ENCODE assay signal across 25 cellular contexts in genomic region chr4:11966782-11967181, GRCh38.
DNase-seq lines count a peak whose midpoint lies in the region; ATAC-seq, FAIRE-seq and TF ChIP-seq lines count a peak whose summit lies in the region.
"Had no signal": no experiment of that assay in that cellular context is flagged by ENCODE, and none has a peak within 500 bp of the region (broad histone marks: within the 10 kb centered on the region; RNA-seq: fewer than 3 reads in every experiment).

No MANE protein-coding gene starts in this region.

- no peak overlapping the region for H2BK5ac ChIP-seq in H1 (ENCODE audit: low read depth, low read length)
- H2BK5ac ChIP-seq in neuronal stem cell (ENCODE audit: low read length), result no peak overlapping the region

- no peak overlapping the region for H3K14ac ChIP-seq in H1 (ENCODE audit: insufficient read length)
- H3K14ac ChIP-seq in neuronal stem cell (ENCODE audit: low read length), result peak overlapping the region; percentile 82

- no peak overlapping the region for H4K5ac ChIP-seq in H1 (ENCODE audit: insufficient read length, low read depth, low read length)

- H2BK20ac ChIP-seq in H1 (ENCODE audit: low read length), result no peak overlapping the region

- H3K9me3 ChIP-seq in H1 (ENCODE audit: insufficient read depth in 2 of 2, low read depth in 1 of 2, low read length in 1 of 2) (no peaks in the 10 kb centered on the region), neuronal stem cell (replicated peaks in 1 of 2; ENCODE audit: control insufficient read depth in 2 of 2, insufficient read depth in 1 of 2, low read depth in 1 of 2, low read length in 2 of 2) (no peaks in the 10 kb centered on the region)
- H3K9me3 ChIP-seq: A549; BE2C; BLaER1 treated with 17β-estradiol and CSF1 and Interleukin-3, amounts not matched to agents 10 nM and 100 nM had no signal

- no peaks in the 10 kb centered on the region for H4K20me1 ChIP-seq in H1 (replicated peaks in 1 of 2; ENCODE audit: control insufficient read depth in 1 of 2, insufficient read depth in 2 of 2, low read length in 2 of 2)
- H4K20me1 ChIP-seq: BLaER1 treated with 17β-estradiol and CSF1 and Interleukin-3, amounts not matched to agents 10 nM and 100 nM had no signal

- H3K4me2 ChIP-seq in H1 (ENCODE audit: insufficient read depth in 1 of 2, low read depth in 2 of 2, low read length in 2 of 2) (no peak overlapping the region), neuronal stem cell (ENCODE audit: insufficient read depth, low read length, poor library complexity, severe bottlenecking) (no peak overlapping the region)
- H3K4me2 ChIP-seq: A549; BLaER1 treated with 17β-estradiol and CSF1 and Interleukin-3, amounts not matched to agents 10 nM and 100 nM had no signal

- DNase-seq in NCI-H82 (lab: John Stamatoyannopoulos, UW) (peak; percentile 5), NCI-H82 treated with DMSO at 0.1 percent for 48 hours (lab: John Stamatoyannopoulos, UW; ENCODE audit: unreplicated experiment) (no peak), H1 (ENCODE audit: low read depth in 1 of 2, low spot score in 2 of 2) (no peak), neuronal stem cell (ENCODE audit: low spot score) (no peak), H7 (no peak), chondrocyte (ENCODE audit: low spot score) (no peak)
- DNase-seq: 8988T; ACHN; AML-193; BE2C; CD4-positive, alpha-beta T cell; CD8-positive, alpha-beta memory T cell; DMS53; DMS79 treated with DMSO at 0.1 percent for 48 hours; GF-D8; GOT3; H9; HFFc6 had no signal

- TF ChIP-seq POLR2A in H1 (IDR thresholded peaks at IDR 0.05; ENCODE audit: control extremely low read depth in 1 of 2, low read depth in 2 of 2, low read length in 2 of 2), result no peak

- no peak for FAIRE-seq in H1 (lab: Jason Lieb, UNC)
- FAIRE-seq: A549, GM12891, GM18507 had no signal

- CTCF ChIA-PET in H1 (lab: Charles Lee; ENCODE audit: partially characterized antibody), result interaction anchor here (1.7 kb wide), 1 partner anchor 666 kb away, joined by 3 read pairs; no protein-coding TSS in a partner anchor

- peaks cover 7% of the 10 kb centered on the region for H3K9me3 Mint-ChIP-seq in chondrocyte (ENCODE audit: low read depth)

- H2BK120ac ChIP-seq in H1 (replicated peaks; ENCODE audit: low read depth, low read length), result no peak overlapping the region
- no peak overlapping the region for H2BK120ac ChIP-seq in neuronal stem cell (ENCODE audit: low read depth, low read length)

- H3K18ac ChIP-seq in H1 (ENCODE audit: extremely low read depth, low read length) (no peak overlapping the region), neuronal stem cell (ENCODE audit: low read length) (no peak overlapping the region)

- no peaks in the 10 kb centered on the region for H3K4me1 Mint-ChIP-seq in chondrocyte (ENCODE audit: low read depth)
- H3K4me1 Mint-ChIP-seq: CD14-positive monocyte; CD8-positive, alpha-beta memory T cell; H9 had no signal

- H3K4ac ChIP-seq in H1 (replicated peaks; ENCODE audit: insufficient read length, low read depth, low read length) (no peak overlapping the region), neuronal stem cell (ENCODE audit: low read length) (no peak overlapping the region)

- H3K79me1 ChIP-seq in H1 (ENCODE audit: low read depth, low read length), result no peaks in the 10 kb centered on the region
- no peaks in the 10 kb centered on the region for H3K79me1 ChIP-seq in neuronal stem cell (ENCODE audit: low read depth, low read length)

- no peak for ATAC-seq in HG02970 (IDR thresholded peaks at IDR 0.05; ENCODE audit: low FRiP score, unreplicated experiment)
- ATAC-seq: A549, HCT116 had no signal

- no peaks in the 10 kb centered on the region for H3K27me3 ChIP-seq in H1 (replicated peaks in 1 of 4; ENCODE audit: control insufficient read depth in 3 of 4, extremely low read depth in 1 of 4, insufficient read depth in 3 of 4, low read length in 3 of 4)
- no peaks in the 10 kb centered on the region for H3K27me3 ChIP-seq in neuronal stem cell (ENCODE audit: control insufficient read depth in 3 of 3, insufficient read depth in 3 of 3, low read depth in 1 of 3, low read length in 3 of 3)
- H3K27me3 ChIP-seq in H7 (ENCODE audit: control insufficient read depth, insufficient read depth, low read length), result no peaks in the 10 kb centered on the region
- H3K27me3 ChIP-seq: BE2C; BLaER1 treated with 17β-estradiol and CSF1 and Interleukin-3, amounts not matched to agents 10 nM and 100 nM had no signal

- no peak overlapping the region for H3K56ac ChIP-seq in H1 (replicated peaks; ENCODE audit: insufficient read length, low read depth, low read length)

- H2AFZ ChIP-seq in H1 (ENCODE audit: low read length), result peak overlapping the region; percentile 69; the same call in 1 of the 2 replicates
- no peak overlapping the region for H2AFZ ChIP-seq in neuronal stem cell (ENCODE audit: low read length)

- H3K4me1 ChIP-seq in H1 (replicated peaks in 1 of 4; ENCODE audit: control insufficient read depth in 3 of 4, insufficient read depth in 4 of 4, low read length in 3 of 4), result no peaks in the 10 kb centered on the region
- H3K4me1 ChIP-seq in neuronal stem cell (ENCODE audit: control insufficient read depth in 2 of 2, insufficient read depth in 1 of 2, low read depth in 1 of 2, low read length in 2 of 2), result no peaks in the 10 kb centered on the region
- H3K4me1 ChIP-seq: A549; BE2C; BLaER1 treated with 17β-estradiol and CSF1 and Interleukin-3, amounts not matched to agents 10 nM and 100 nM had no signal

- POLR2A ChIA-PET in H1 (lab: Charles Lee; ENCODE audit: partially characterized antibody), result no interaction called here

- H3K23ac ChIP-seq in H1 (ENCODE audit: insufficient read length) (no peak overlapping the region), neuronal stem cell (ENCODE audit: low read depth, low read length, poor library complexity) (no peak overlapping the region)

- TF ChIP-seq CTCF in H1 (IDR thresholded peaks at IDR 0.05; ENCODE audit: control extremely low read depth in 1 of 3, insufficient read depth in 1 of 3, low read depth in 1 of 3, low read length in 3 of 3) (no peak), chondrocyte (IDR thresholded peaks at IDR 0.05) (no peak)

- no peaks in the 10 kb centered on the region for H3K36me3 Mint-ChIP-seq in chondrocyte (ENCODE audit: low read depth)
- H3K36me3 Mint-ChIP-seq: CD14-positive monocyte; CD8-positive, alpha-beta memory T cell had no signal

- H3K27ac ChIP-seq in H1 (ENCODE audit: low read depth, low read length) (no peak overlapping the region), neuronal stem cell (replicated peaks; ENCODE audit: low read length) (no peak overlapping the region)
- H3K27ac ChIP-seq: A549; BLaER1 treated with 17β-estradiol and CSF1 and Interleukin-3, amounts not matched to agents 10 nM and 100 nM had no signal

- H3K4me3 ChIP-seq in H1 (ENCODE audit: extremely low read depth in 1 of 4, insufficient read depth in 2 of 4, low read depth in 3 of 4, low read length in 4 of 4), result no peak overlapping the region
- H3K4me3 ChIP-seq in neuronal stem cell (ENCODE audit: low read length in 2 of 2), result no peak overlapping the region
- H3K4me3 ChIP-seq in H7 (ENCODE audit: insufficient read depth, low read depth, low read length), result no peak overlapping the region
- H3K4me3 ChIP-seq: A549; BLaER1 treated with 17β-estradiol and CSF1 and Interleukin-3, amounts not matched to agents 10 nM and 100 nM had no signal

- H3K36me3 ChIP-seq in H1 (ENCODE audit: control insufficient read depth in 2 of 4, insufficient read depth in 4 of 4, low read length in 3 of 4) (no peaks in the 10 kb centered on the region), neuronal stem cell (replicated peaks in 1 of 2; ENCODE audit: control insufficient read depth in 2 of 2, insufficient read depth in 2 of 2, low read length in 2 of 2) (no peaks in the 10 kb centered on the region), H7 (replicated peaks; ENCODE audit: control insufficient read depth, insufficient read depth, low read length) (no peaks in the 10 kb centered on the region)
- H3K36me3 ChIP-seq: BE2C; BLaER1 treated with 17β-estradiol and CSF1 and Interleukin-3, amounts not matched to agents 10 nM and 100 nM had no signal

- no peaks in the 10 kb centered on the region for H3K79me2 ChIP-seq in H1 (ENCODE audit: control insufficient read depth in 1 of 2, insufficient read depth in 2 of 2, low read length in 2 of 2)

- no peak overlapping the region for H3K9ac ChIP-seq in H1 (replicated peaks in 1 of 4; ENCODE audit: extremely low read depth in 1 of 4, low read depth in 3 of 4, low read length in 3 of 4)
- no peak overlapping the region for H3K9ac ChIP-seq in neuronal stem cell (ENCODE audit: low read depth, low read length, poor library complexity)
- H3K9ac ChIP-seq: BLaER1 treated with 17β-estradiol and CSF1 and Interleukin-3, amounts not matched to agents 10 nM and 100 nM had no signal

- H3K23me2 ChIP-seq in H1 (ENCODE audit: low read depth, low read length), result no peaks in the 10 kb centered on the region

- no peak overlapping the region for H3K27ac Mint-ChIP-seq in chondrocyte (ENCODE audit: unreplicated experiment)
- H3K27ac Mint-ChIP-seq: CD14-positive monocyte; CD4-positive, alpha-beta T cell; CD8-positive, alpha-beta memory T cell; H9; HFFc6 had no signal

- peaks cover 2% of the 10 kb centered on the region for H3K27me3 Mint-ChIP-seq in chondrocyte (ENCODE audit: low read depth)
- H3K27me3 Mint-ChIP-seq: CD4-positive, alpha-beta T cell had no signal

- WGBS in H1 (ENCODE audit: extremely low coverage in 1 of 2, insufficient coverage in 1 of 2, insufficient read length in 1 of 2, insufficient replicate concordance in 2 of 2, low coverage in 1 of 2, low lambda C conversion rate in 2 of 2, missing lambda C conversion rate in 1 of 2), 2 experiments, result 93% methylated on average over 4 of the region's 4 CpGs; no CpG with 5 or more reads in 1 of the 2 experiments
- WGBS in neuronal stem cell (ENCODE audit: extremely low coverage in 2 of 2, insufficient read length in 2 of 2, insufficient replicate concordance in 1 of 2), 2 donors, result no CpG with 5 or more reads among the region's 4 CpGs

- no peak overlapping the region for H4K8ac ChIP-seq in H1 (ENCODE audit: extremely low read depth, insufficient read depth, low read length)
- H4K8ac ChIP-seq in neuronal stem cell (ENCODE audit: low read depth, low read length), result no peak overlapping the region

- TF ChIP-seq EP300 in H1 (IDR thresholded peaks at IDR 0.05; ENCODE audit: borderline replicate concordance in 1 of 2, low read depth in 2 of 2, low read length in 2 of 2), result no peak

- H2BK15ac ChIP-seq in H1 (ENCODE audit: low read length) (no peak overlapping the region), neuronal stem cell (ENCODE audit: low read length) (no peak overlapping the region)

- no peak overlapping the region for H2BK12ac ChIP-seq in H1 (ENCODE audit: low read depth, low read length)
- no peak overlapping the region for H2BK12ac ChIP-seq in neuronal stem cell (ENCODE audit: low read length)

- H4K91ac ChIP-seq in H1 (replicated peaks; ENCODE audit: insufficient read length, low read length), result no peak overlapping the region
- no peak overlapping the region for H4K91ac ChIP-seq in neuronal stem cell (ENCODE audit: low read depth, low read length, poor library complexity)

- H2AK5ac ChIP-seq in H1 (ENCODE audit: low read depth, low read length) (no peak overlapping the region), neuronal stem cell (ENCODE audit: low read depth, low read length) (no peak overlapping the region)

- TF ChIP-seq RAD21 in H1 (IDR thresholded peaks at IDR 0.05 in 1 of 2, conservative IDR thresholded peaks at IDR 0.05 in 1 of 2; ENCODE audit: low read depth in 2 of 2, low read length in 2 of 2), result no peak

- no peak overlapping the region for H3K4me3 Mint-ChIP-seq in chondrocyte (ENCODE audit: unreplicated experiment)
- H3K4me3 Mint-ChIP-seq: CD14-positive monocyte; CD4-positive, alpha-beta T cell; CD8-positive, alpha-beta memory T cell; H9; HFFc6 had no signal
